ENCODE assay signal across 19 cellular contexts in genomic region chr12:75650989-75651695, GRCh38.
DNase-seq lines count a peak whose midpoint lies in the region; ATAC-seq, FAIRE-seq and TF ChIP-seq lines count a peak whose summit lies in the region.
"Had no signal": no experiment of that assay in that cellular context is flagged by ENCODE, and none has a peak within 500 bp of the region (broad histone marks: within the 10 kb centered on the region; RNA-seq: fewer than 3 reads in every experiment).

No MANE protein-coding gene starts in this region.

- no peak overlapping the region for H4K5ac ChIP-seq in mesendoderm (ENCODE audit: low read length)

- H3K4me3 ChIP-seq in RWPE2 (ENCODE audit: severe bottlenecking) (no peak overlapping the region), mesendoderm (ENCODE audit: low read length) (no peak overlapping the region)
- H3K4me3 ChIP-seq: ascending aorta, PC-9, transverse colon had no signal

- ATAC-seq in RWPE2 (ENCODE audit: low read depth) (peak; percentile 79), HG02885 (IDR thresholded peaks at IDR 0.05; ENCODE audit: poor library complexity, unreplicated experiment) (no peak)
- no peak for ATAC-seq in naive thymus-derived CD8-positive, alpha-beta T cell
- ATAC-seq: T-cell had no signal

- H3K9ac ChIP-seq in mesendoderm (ENCODE audit: low read length) = no peak overlapping the region

- H3K36me3 ChIP-seq in RWPE2 (ENCODE audit: low read depth) = no peaks in the 10 kb centered on the region
- no peaks in the 10 kb centered on the region for H3K36me3 ChIP-seq in mesendoderm (ENCODE audit: control insufficient read depth, insufficient read depth, low read length)
- H3K36me3 ChIP-seq: ascending aorta, transverse colon had no signal

- H3K27ac ChIP-seq in RWPE2 (ENCODE audit: poor library complexity, severe bottlenecking) (peak overlapping the region; percentile 74), mesendoderm (ENCODE audit: low read depth, low read length) (no peak overlapping the region)
- H3K27ac ChIP-seq: ascending aorta, HL-60, PC-9, transverse colon had no signal

- H2BK15ac ChIP-seq in mesendoderm (replicated peaks; ENCODE audit: low read depth) = no peak overlapping the region

- peaks cover 19% of the 10 kb centered on the region for H3K27me3 Mint-ChIP-seq in activated naive CD4-positive, alpha-beta T cell treated with anti-CD3 and anti-CD28 coated beads for 36 hours (ENCODE audit: low read depth)
- H3K27me3 Mint-ChIP-seq in naive thymus-derived CD8-positive, alpha-beta T cell = peaks cover under 1 to 16% (median 9%) of the 10 kb centered on the region in 5 donors

- H2BK5ac ChIP-seq in mesendoderm (ENCODE audit: low read length) = no peak overlapping the region

- H3K18ac ChIP-seq in mesendoderm (ENCODE audit: low read length) = no peak overlapping the region

- H3K4me1 ChIP-seq in RWPE2 (ENCODE audit: insufficient read depth, poor library complexity, severe bottlenecking) = peaks cover 20% of the 10 kb centered on the region
- no peaks in the 10 kb centered on the region for H3K4me1 ChIP-seq in mesendoderm (ENCODE audit: control insufficient read depth, low read depth, low read length)
- H3K4me1 ChIP-seq: ascending aorta, transverse colon had no signal

- intact Hi-C loops in activated naive CD4-positive, alpha-beta T cell treated with anti-CD3 and anti-CD28 coated beads for 36 hours (cut with micrococcal nuclease) = no loop called here

- no peak overlapping the region for H2AK5ac ChIP-seq in mesendoderm (ENCODE audit: low read length)

- H3K27ac Mint-ChIP-seq in activated naive CD4-positive, alpha-beta T cell treated with anti-CD3 and anti-CD28 coated beads for 36 hours = no peak overlapping the region
- H3K27ac Mint-ChIP-seq in naive thymus-derived CD8-positive, alpha-beta T cell = no peak overlapping the region
- H3K27ac Mint-ChIP-seq: naive B cell, T-cell had no signal

- peak overlapping the region; percentile 36 for H3K4ac ChIP-seq in mesendoderm (ENCODE audit: low read depth, low read length)

- H3K4me3 Mint-ChIP-seq in activated naive CD4-positive, alpha-beta T cell treated with anti-CD3 and anti-CD28 coated beads for 36 hours = no peak overlapping the region
- H3K4me3 Mint-ChIP-seq in naive thymus-derived CD8-positive, alpha-beta T cell = no peak overlapping the region
- H3K4me3 Mint-ChIP-seq: naive B cell, T-cell had no signal

- DNase-seq in G401 (ENCODE audit: low spot score) = peak; percentile 18
- DNase-seq in RWPE2 (ENCODE audit: low spot score) = no peak
- DNase-seq in fibroblast of peridontal ligament (ENCODE audit: extremely low read depth) = peak; percentile 72
- no peak for DNase-seq in mesendoderm
- DNase-seq in activated naive CD4-positive, alpha-beta T cell treated with anti-CD3 and anti-CD28 coated beads for 36 hours = no peak
- no peak for DNase-seq in naive thymus-derived CD8-positive, alpha-beta T cell
- DNase-seq in frontal cortex (ENCODE audit: low spot score in 2 of 2) = no peak
- DNase-seq: COR-L47; KG1; naive B cell; NCI-H1417 treated with DMSO at 0.1 percent for 48 hours; NCI-H510A treated with DMSO at 0.1 percent for 48 hours; PC-9; stimulated activated CD4-positive, alpha-beta T cell treated with anti-CD3 and anti-CD28 coated beads, Interleukin-4, amount 100 ng/mL, for 24 hours; T-cell; transverse colon had no signal

- no peak overlapping the region for H3K56ac ChIP-seq in mesendoderm (ENCODE audit: low read length)

- POLR2A ChIA-PET in naive thymus-derived CD8-positive, alpha-beta T cell (lab: Charles Lee) = no interaction called here

- no peak overlapping the region for H2BK120ac ChIP-seq in mesendoderm (ENCODE audit: low read depth, low read length)

- no peak overlapping the region for H4K8ac ChIP-seq in mesendoderm (ENCODE audit: low read depth, low read length)

- no peaks in the 10 kb centered on the region for H3K9me3 Mint-ChIP-seq in activated naive CD4-positive, alpha-beta T cell treated with anti-CD3 and anti-CD28 coated beads for 36 hours
- peaks cover 0 to 2% (median 0%) of the 10 kb centered on the region in 9 donors for H3K9me3 Mint-ChIP-seq in naive thymus-derived CD8-positive, alpha-beta T cell
- H3K9me3 Mint-ChIP-seq: T-cell had no signal

- no peaks in the 10 kb centered on the region for H3K79me2 ChIP-seq in mesendoderm (ENCODE audit: control insufficient read depth, insufficient read depth, low read length)

- no peak for FAIRE-seq in frontal cortex (lab: Jason Lieb, UNC)

- H3K4me1 Mint-ChIP-seq in activated naive CD4-positive, alpha-beta T cell treated with anti-CD3 and anti-CD28 coated beads for 36 hours (ENCODE audit: low read depth) = peaks cover 4% of the 10 kb centered on the region
- peaks cover 0 to 7% (median 6%) of the 10 kb centered on the region in 4 donors for H3K4me1 Mint-ChIP-seq in naive thymus-derived CD8-positive, alpha-beta T cell
- H3K4me1 Mint-ChIP-seq: naive B cell had no signal

- H3K27me3 ChIP-seq in RWPE2 (ENCODE audit: insufficient read depth, poor library complexity, severe bottlenecking) (no peaks in the 10 kb centered on the region), mesendoderm (ENCODE audit: insufficient read depth, low read length, poor library complexity) (no peaks in the 10 kb centered on the region)
- H3K27me3 ChIP-seq: ascending aorta, transverse colon had no signal

- H3K79me1 ChIP-seq in mesendoderm (ENCODE audit: low read length) = no peaks in the 10 kb centered on the region

- in situ Hi-C loops in G401 (cut with HindIII; ENCODE audit: low sequenced_read_pairs) = no loop called here

- no peak for TF ChIP-seq CTCF in RWPE2 (IDR thresholded peaks at IDR 0.05; ENCODE audit: poor library complexity, severe bottlenecking)

- H3K36me3 Mint-ChIP-seq in activated naive CD4-positive, alpha-beta T cell treated with anti-CD3 and anti-CD28 coated beads for 36 hours (ENCODE audit: low read depth) = no peaks in the 10 kb centered on the region
- H3K36me3 Mint-ChIP-seq in naive thymus-derived CD8-positive, alpha-beta T cell = no peaks in the 10 kb centered on the region
- H3K36me3 Mint-ChIP-seq: naive B cell, T-cell had no signal

- WGBS in mesendoderm (ENCODE audit: extremely low coverage, insufficient coverage, low lambda C conversion rate) = no CpG with 5 or more reads among the region's 4 CpGs

- H3K4me2 ChIP-seq in mesendoderm (ENCODE audit: low read length) = no peak overlapping the region
- H3K4me2 ChIP-seq: PC-9 had no signal

- H3K23ac ChIP-seq in mesendoderm (ENCODE audit: low read length) = no peak overlapping the region

- CTCF ChIA-PET in activated naive CD4-positive, alpha-beta T cell treated with anti-CD3 and anti-CD28 coated beads for 36 hours (lab: Charles Lee) = no interaction called here

- H3K9me3 ChIP-seq in RWPE2 (ENCODE audit: severe bottlenecking) = no peaks in the 10 kb centered on the region
- H3K9me3 ChIP-seq: ascending aorta, transverse colon had no signal

Comparison
In these comparisons a context has a peak if more than half of its experiments do, and no peak if none do; other contexts are left out.
1. DNase-seq: peak in G401 (single experiment) and fibroblast of peridontal ligament (single experiment); none in RWPE2 (single experiment), mesendoderm (single experiment), activated naive CD4-positive, alpha-beta T cell treated with anti-CD3 and anti-CD28 coated beads for 36 hours (single experiment), naive thymus-derived CD8-positive, alpha-beta T cell (0 of 10) and frontal cortex (0 of 2).